8 cellular contexts compared by ENCODE assay signal in the genomic region with DNA sequence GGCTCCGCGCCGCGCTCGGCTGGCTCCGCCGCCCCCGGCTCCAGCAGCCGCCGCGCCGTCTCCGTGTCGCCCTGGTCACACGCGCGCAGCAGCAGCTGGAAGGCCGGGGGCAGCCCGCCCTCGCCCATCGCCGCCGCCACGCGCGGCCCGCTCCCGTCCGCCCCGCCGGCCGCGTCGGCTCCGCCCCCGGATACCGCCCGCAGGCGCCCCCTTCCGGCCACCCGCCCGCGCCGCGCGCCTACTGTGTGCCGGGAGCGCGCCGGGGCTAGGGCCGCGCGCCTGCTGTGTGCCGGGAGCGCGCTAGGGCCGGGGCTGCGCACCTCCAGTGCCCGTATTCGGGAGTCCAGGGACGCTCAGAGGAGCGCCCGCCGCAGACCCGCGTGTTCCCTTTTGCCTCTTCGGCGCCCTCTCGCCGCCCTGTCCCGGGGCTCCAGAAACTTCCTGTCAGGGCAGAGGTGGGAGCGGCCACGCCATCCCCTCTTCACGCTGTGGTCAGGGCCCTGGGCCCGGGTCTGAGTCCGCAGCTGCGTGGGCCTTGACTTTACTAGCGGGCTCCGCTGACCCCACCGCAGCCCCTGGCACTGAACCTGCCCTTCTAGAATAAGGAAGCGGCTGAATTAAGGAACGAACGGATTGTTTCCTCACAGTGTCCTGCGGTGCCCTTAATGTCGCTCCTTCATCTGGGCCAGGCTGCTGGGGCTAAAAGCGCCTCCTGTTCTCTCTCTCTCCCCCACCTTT.
DNase-seq lines count a peak whose midpoint lies in the region; ATAC-seq and TF ChIP-seq lines count a peak whose summit lies in the region.

A gene (minus strand): TSS at position 192 of the 738 bp plus-strand sequence. CDS start 64 bp downstream, at position 128.

- peak within 1 kb of the TSS; percentile 70 for H3K4me3 ChIP-seq in choroid plexus epithelial cell (ENCODE audit: low read depth, low read length)

- TF ChIP-seq CTCF in choroid plexus epithelial cell (conservative IDR thresholded peaks at IDR 0.05; ENCODE audit: low read depth, low read length): peak; percentile 31

- peak within 1 kb of the TSS; percentile 71 for H3K27ac ChIP-seq in layer of hippocampus (ENCODE audit: low read depth, low read length)

- ATAC-seq in HG02840 (IDR thresholded peaks at IDR 0.05; ENCODE audit: low FRiP score, unreplicated experiment): peak; percentile 78

- no peaks in the 10 kb centered on the region for H3K27me3 ChIP-seq in layer of hippocampus (ENCODE audit: control insufficient read depth, insufficient read depth, low read length)

- peak; percentile 76 for DNase-seq in NCI-H1436 (lab: John Stamatoyannopoulos, UW)
- no peak for DNase-seq in NCI-H1436 treated with DMSO at 0.1 percent for 48 hours (lab: John Stamatoyannopoulos, UW)
- peak; percentile 8 for DNase-seq in NCI-H2107 treated with DMSO at 0.1 percent for 48 hours (lab: John Stamatoyannopoulos, UW; ENCODE audit: unreplicated experiment)
- DNase-seq in activated CD4-positive, alpha-beta T cell treated with anti-CD3 and anti-CD28 coated beads for 24 hours (ENCODE audit: low read depth in 2 of 2): peak; percentile 66 to 78
- DNase-seq in choroid plexus epithelial cell (ENCODE audit: low read depth): peak; percentile 74
- peak; percentile 68 to 79 (median 73) for DNase-seq in stimulated activated CD4-positive, alpha-beta T cell treated with anti-CD3 and anti-CD28 coated beads, Interleukin-1b, Interleukin-23, amount 100 ng/mL, for 24 hours (ENCODE audit: low read depth in 4 of 4, low spot score in 1 of 4)
